ENCODE assay signal across 8 cellular contexts in the genomic region with DNA sequence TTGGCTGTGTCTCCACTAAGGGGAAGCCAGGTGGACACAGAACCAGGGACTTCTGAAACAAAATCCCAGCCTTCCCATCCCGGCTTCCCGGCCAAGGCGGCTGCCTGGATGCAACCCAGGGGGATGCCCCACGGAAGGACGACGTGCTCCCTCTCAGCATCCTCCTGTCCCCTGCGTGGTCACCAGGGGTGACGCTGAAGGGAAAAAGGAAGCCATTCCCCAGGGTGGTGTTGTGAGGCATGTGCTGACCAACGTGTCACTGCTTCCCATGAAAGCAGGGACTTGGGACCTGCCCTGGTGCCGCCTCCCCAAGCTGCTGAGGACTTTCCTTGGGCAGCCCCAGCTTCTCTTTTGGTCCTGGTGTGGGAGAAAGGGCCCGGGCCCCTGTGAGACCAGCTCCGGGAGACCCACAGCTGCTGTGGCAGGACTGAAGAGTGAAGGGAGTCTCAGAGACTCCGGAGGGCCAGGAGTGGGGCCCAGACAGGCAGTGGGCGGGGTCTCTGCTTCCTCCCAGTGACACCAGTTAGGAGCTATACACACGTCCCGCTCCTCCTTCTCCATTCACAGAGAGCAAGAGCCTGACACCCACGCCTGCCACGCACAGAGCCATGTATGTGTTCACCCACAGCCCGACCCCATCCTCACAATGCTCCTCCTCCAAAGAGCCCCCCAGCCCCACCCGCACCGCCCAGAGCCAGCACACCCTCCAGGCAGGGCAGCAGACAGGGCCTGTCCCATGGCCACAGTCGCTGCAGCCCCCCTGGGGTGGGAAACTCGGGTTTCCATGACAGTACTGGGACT.
DNase-seq lines count a peak whose midpoint lies in the region; ATAC-seq and TF ChIP-seq lines count a peak whose summit lies in the region.

No MANE protein-coding gene starts in this region.

- no peak overlapping the region for H3K4me3 ChIP-seq in left lung
- H3K4me3 ChIP-seq in suprapubic skin = peak overlapping the region; percentile 48

- H3K27ac ChIP-seq in left lung (no peak overlapping the region), suprapubic skin (no peak overlapping the region), RWPE1 (no peak overlapping the region)

- H3K27me3 ChIP-seq in left lung = peaks cover 18 to 95% of the 10 kb centered on the region in 2 donors
- peaks cover 44% of the 10 kb centered on the region for H3K27me3 ChIP-seq in suprapubic skin

- DNase-seq in activated CD4-positive, alpha-beta T cell treated with anti-CD3 and anti-CD28 coated beads for 48 hours = peak; percentile 18
- DNase-seq in activated CD4-positive, alpha-beta T cell treated with anti-CD3 and anti-CD28 coated beads, Interleukin-2, amount 50 U/mL, for 48 hours = no peak
- no peak for DNase-seq in activated naive CD8-positive, alpha-beta T cell treated with anti-CD3 and anti-CD28 coated beads for 36 hours
- DNase-seq in left lung (no peak), suprapubic skin (ENCODE audit: low spot score in 2 of 2) (no peak), NCI-H2196 (lab: John Stamatoyannopoulos, UW; ENCODE audit: unreplicated experiment) (no peak), RWPE1 (ENCODE audit: low spot score) (no peak)

- WGBS in suprapubic skin = 52% methylated on average over 8 of the region's 23 CpGs

- H3K27ac Mint-ChIP-seq in activated naive CD8-positive, alpha-beta T cell treated with anti-CD3 and anti-CD28 coated beads for 36 hours = no peak overlapping the region

- H3K27me3 Mint-ChIP-seq in activated naive CD8-positive, alpha-beta T cell treated with anti-CD3 and anti-CD28 coated beads for 36 hours = peaks cover 53% of the 10 kb centered on the region

- H3K4me3 Mint-ChIP-seq in activated naive CD8-positive, alpha-beta T cell treated with anti-CD3 and anti-CD28 coated beads for 36 hours = peak overlapping the region; percentile 55

- ATAC-seq in left lung = peak; percentile 4
- no peak for ATAC-seq in HG02970 (IDR thresholded peaks at IDR 0.05; ENCODE audit: low FRiP score, unreplicated experiment)

- CTCF ChIA-PET in RWPE1 (lab: Yijun Ruan, JAX) = no interaction called here

- peaks cover 7 to 13% of the 10 kb centered on the region in 2 donors for H3K4me1 ChIP-seq in left lung
- peaks cover 28% of the 10 kb centered on the region for H3K4me1 ChIP-seq in suprapubic skin

- TF ChIP-seq POLR2A in suprapubic skin (IDR thresholded peaks at IDR 0.05) = no peak

- POLR2A ChIA-PET in RWPE1 (lab: Yijun Ruan, JAX; ENCODE audit: low non-redundant PET) = no interaction called here

- peaks cover 10% of the 10 kb centered on the region for H3K36me3 Mint-ChIP-seq in activated naive CD8-positive, alpha-beta T cell treated with anti-CD3 and anti-CD28 coated beads for 36 hours

- H3K4me1 Mint-ChIP-seq in activated naive CD8-positive, alpha-beta T cell treated with anti-CD3 and anti-CD28 coated beads for 36 hours = peaks cover 2% of the 10 kb centered on the region

- peaks cover 0 to 6% of the 10 kb centered on the region in 2 donors for H3K9me3 ChIP-seq in left lung
- H3K9me3 ChIP-seq in suprapubic skin = no peaks in the 10 kb centered on the region

- intact Hi-C loops in left lung (cut with DNase I) = no loop called here

- no peak for TF ChIP-seq EP300 in suprapubic skin (IDR thresholded peaks at IDR 0.05)

- TF ChIP-seq CTCF in left lung (IDR thresholded peaks at IDR 0.05) (no peak), suprapubic skin (IDR thresholded peaks at IDR 0.05) (no peak), RWPE1 (conservative IDR thresholded peaks at IDR 0.05; ENCODE audit: low read depth) (no peak)

- no peaks in the 10 kb centered on the region for H3K36me3 ChIP-seq in left lung
- H3K36me3 ChIP-seq in suprapubic skin = no peaks in the 10 kb centered on the region

- peaks cover 10% of the 10 kb centered on the region for H3K9me3 Mint-ChIP-seq in activated naive CD8-positive, alpha-beta T cell treated with anti-CD3 and anti-CD28 coated beads for 36 hours
